In genomic region chr16:89197633-89198416, GRCh38 we compare ENCODE assay signal across 1 cellular context.
A peak's percentile ranks its signal among the peaks of the same experiment; 100 is the strongest.
TF ChIP-seq lines count a peak whose summit lies in the region.

No MANE protein-coding gene starts in this region.

TF ChIP-seq in HepG2, 621 proteins besides CTCF, POLR2A, EP300 and RAD21 (continued from another document and continues in another):
- TF ChIP-seq DZIP1 (CRISPR knock-in tag; IDR thresholded peaks at IDR 0.05) (no peak; the same call in 1 of the 2 replicates), MIER3 (CRISPR knock-in tag; IDR thresholded peaks at IDR 0.05; ENCODE audit: borderline replicate concordance) (peak; percentile 79; the same call in 1 of the 2 replicates), ZC3H4 (CRISPR knock-in tag; IDR thresholded peaks at IDR 0.05; ENCODE audit: borderline replicate concordance) (peak; percentile 51; the same call in 1 of the 2 replicates), CHCHD3 (CRISPR knock-in tag; IDR thresholded peaks at IDR 0.05) (no peak), ZFP36L2 (CRISPR knock-in tag; IDR thresholded peaks at IDR 0.05) (no peak), SIX1 (CRISPR knock-in tag; IDR thresholded peaks at IDR 0.05; ENCODE audit: borderline replicate concordance) (no peak; the same call in 1 of the 2 replicates), HNRNPK (IDR thresholded peaks at IDR 0.05; ENCODE audit: low read depth, low read length, poor library complexity, severe bottlenecking) (no peak), RXRB (CRISPR knock-in tag; IDR thresholded peaks at IDR 0.05; ENCODE audit: borderline replicate concordance) (peak; percentile 82), BCLAF1 (IDR thresholded peaks at IDR 0.05) (no peak), TCF7L2 (IDR thresholded peaks at IDR 0.05; ENCODE audit: low read depth, low read length) (no peak; the same call in 1 of the 2 replicates), ZNF883 (CRISPR knock-in tag; IDR thresholded peaks at IDR 0.05; ENCODE audit: not compliant biosample characterization) (peak; percentile 24), ZEB1 (IDR thresholded peaks at IDR 0.05; ENCODE audit: insufficient replicate concordance, low read depth) (peak; percentile 93), ZNF362 (CRISPR knock-in tag; IDR thresholded peaks at IDR 0.05; ENCODE audit: borderline replicate concordance) (no peak; the same call in 1 of the 2 replicates), REST (IDR thresholded peaks at IDR 0.05; ENCODE audit: borderline replicate concordance in 1 of 2, low read depth in 1 of 2, low read length in 2 of 2) (no peak), ZNF20 (CRISPR knock-in tag; IDR thresholded peaks at IDR 0.05) (no peak), ZBTB8A (CRISPR knock-in tag; IDR thresholded peaks at IDR 0.05; ENCODE audit: borderline replicate concordance, low read depth) (no peak), FOXO4 (CRISPR knock-in tag; conservative IDR thresholded peaks at IDR 0.05) (no peak), GLI4 (CRISPR knock-in tag; IDR thresholded peaks at IDR 0.05; ENCODE audit: borderline replicate concordance) (no peak), NAIF1 (CRISPR knock-in tag; IDR thresholded peaks at IDR 0.05; ENCODE audit: borderline replicate concordance) (no peak; the same call in 1 of the 2 replicates), ZNF253 (CRISPR knock-in tag; IDR thresholded peaks at IDR 0.05; ENCODE audit: borderline replicate concordance) (peak; percentile 95; the same call in 1 of the 2 replicates), ZNF770 (CRISPR knock-in tag; IDR thresholded peaks at IDR 0.05) (no peak), ZNF335 (CRISPR knock-in tag; IDR thresholded peaks at IDR 0.05) (0 out of 2 replicates have a peak, but pooled peaks have one; percentile 40), DDIT3 (CRISPR knock-in tag; IDR thresholded peaks at IDR 0.05) (no peak), MIER2 (CRISPR knock-in tag; IDR thresholded peaks at IDR 0.05) (peak; percentile 75; the same call in 1 of the 2 replicates), ZBTB44 (CRISPR knock-in tag; IDR thresholded peaks at IDR 0.05) (no peak; the same call in 1 of the 2 replicates), MXD1 (CRISPR knock-in tag; IDR thresholded peaks at IDR 0.05) (peak; percentile 81; the same call in 1 of the 2 replicates), CEBPB (IDR thresholded peaks at IDR 0.05; ENCODE audit: borderline replicate concordance, low read depth, low read length) (no peak), HNF4A (CRISPR knock-in tag; IDR thresholded peaks at IDR 0.05) (peak; percentile 85), NBN (conservative IDR thresholded peaks at IDR 0.05) (no peak), SOX13 (IDR thresholded peaks at IDR 0.05) (peak; percentile 91), SOX13 (CRISPR knock-in tag; conservative IDR thresholded peaks at IDR 0.05 in 1 of 2, IDR thresholded peaks at IDR 0.05 in 1 of 2) (peak in 1 of 2 experiments; percentile 99; a peak in 2 of 4 replicates), NFE2L1 (CRISPR knock-in tag; IDR thresholded peaks at IDR 0.05; ENCODE audit: borderline replicate concordance) (no peak), ISX (CRISPR knock-in tag; conservative IDR thresholded peaks at IDR 0.05) (no peak), ZNF749 (CRISPR knock-in tag; IDR thresholded peaks at IDR 0.05; ENCODE audit: borderline replicate concordance) (peak; percentile 69; the same call in 1 of the 2 replicates), SAP130 (CRISPR knock-in tag; IDR thresholded peaks at IDR 0.05; ENCODE audit: low read depth) (peak; percentile 92), KAT7 (CRISPR knock-in tag; IDR thresholded peaks at IDR 0.05; ENCODE audit: borderline replicate concordance) (no peak; the same call in 1 of the 2 replicates), HNRNPH1 (optimal IDR thresholded peaks at IDR 0.05; ENCODE audit: low read depth, low read length) (no peak), NFIC (IDR thresholded peaks at IDR 0.05; ENCODE audit: low read length) (no peak; the same call in 1 of the 2 replicates), HNRNPL (IDR thresholded peaks at IDR 0.05; ENCODE audit: low read depth, low read length) (peak; percentile 100), RFX5 (IDR thresholded peaks at IDR 0.05; ENCODE audit: low read depth, low read length) (no peak), XRCC5 (optimal IDR thresholded peaks at IDR 0.05; ENCODE audit: low read length) (peak; percentile 95), ZNF546 (CRISPR knock-in tag; conservative IDR thresholded peaks at IDR 0.05) (no peak; the same call in 1 of the 2 replicates), ZNF513 (CRISPR knock-in tag; conservative IDR thresholded peaks at IDR 0.05) (no peak), ETV5 (CRISPR knock-in tag; IDR thresholded peaks at IDR 0.05; ENCODE audit: borderline replicate concordance) (no peak; the same call in 1 of the 2 replicates), FIP1L1 (IDR thresholded peaks at IDR 0.05; ENCODE audit: borderline replicate concordance, insufficient read depth, low read depth, low read length) (no peak), SP4 (CRISPR knock-in tag; IDR thresholded peaks at IDR 0.05) (peak; percentile 72), ZNF138 (CRISPR knock-in tag; IDR thresholded peaks at IDR 0.05; ENCODE audit: low read depth) (no peak)
